11 cellular contexts compared by ENCODE assay signal in the genomic region with DNA sequence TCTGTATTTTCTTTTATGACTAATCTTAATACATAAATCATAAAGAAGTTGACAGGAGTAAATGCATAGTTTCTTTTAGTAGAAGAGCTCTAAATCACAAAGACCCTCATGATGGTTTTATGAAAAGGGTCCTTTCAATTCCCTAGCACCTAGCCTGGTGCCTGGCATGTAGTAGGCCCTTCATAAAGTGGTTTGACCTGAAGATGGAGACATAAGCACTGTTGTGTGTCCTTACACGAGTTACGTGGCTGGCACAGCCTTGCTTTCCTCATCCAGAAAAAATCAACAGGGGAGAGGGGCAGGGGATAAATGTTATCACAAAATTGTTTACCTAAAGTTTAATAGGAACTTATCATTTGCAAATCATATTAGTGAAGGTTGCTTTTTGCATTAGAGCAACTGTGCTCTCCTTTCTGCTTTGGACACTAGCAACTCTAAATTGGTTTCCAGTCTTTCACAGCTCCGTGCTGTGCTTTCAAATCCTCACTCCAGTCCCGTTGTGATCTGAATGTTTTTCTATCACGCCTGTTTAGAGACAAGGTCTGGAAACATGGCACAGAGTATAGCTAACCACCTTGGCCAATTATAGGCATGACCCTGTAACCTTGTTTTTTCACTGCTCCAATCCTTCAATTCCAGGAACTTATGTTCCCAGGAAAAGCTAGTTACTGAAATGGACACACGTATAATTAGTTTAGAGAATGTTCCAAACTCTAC. TPM values are rescaled to one million over a fixed set of nuclear protein-coding genes. Genes with fewer than 3 reads are reported as not detected.
A peak's percentile ranks its signal among the peaks of the same experiment; 100 is the strongest.
DNase-seq lines count a peak whose midpoint lies in the region; ATAC-seq and TF ChIP-seq lines count a peak whose summit lies in the region.
"Had no signal": no experiment of that assay in that cellular context is flagged by ENCODE, and none has a peak within 500 bp of the region (broad histone marks: within the 10 kb centered on the region; RNA-seq: fewer than 3 reads in every experiment).

No MANE protein-coding gene starts in this region.

- 0 out of 2 replicates have a peak, but pooled peaks cover 5% of the 10 kb centered on the region for H3F3A ChIP-seq in GM23248 (ENCODE audit: insufficient read depth)

- H3K79me2 ChIP-seq in GM23248 (ENCODE audit: insufficient read depth) = 0 out of 2 replicates have a peak, but pooled peaks cover 16% of the 10 kb centered on the region
- no peaks in the 10 kb centered on the region for H3K79me2 ChIP-seq in osteoblast (ENCODE audit: insufficient read depth, low read length)

- no peak overlapping the region for H3K27ac ChIP-seq in GM23248
- H3K27ac ChIP-seq in RWPE2 (ENCODE audit: poor library complexity, severe bottlenecking) = no peak overlapping the region
- H3K27ac ChIP-seq in foreskin keratinocyte = no peak overlapping the region
- no peak overlapping the region for H3K27ac ChIP-seq in osteoblast (ENCODE audit: low read depth, low read length)
- H3K27ac ChIP-seq: breast epithelium, SK-N-MC had no signal

- H2AFZ ChIP-seq in GM23248 = no peak overlapping the region
- peak overlapping the region; percentile 9 for H2AFZ ChIP-seq in osteoblast (ENCODE audit: low read length)

- 68 to 69% methylated on average over 6 of the region's 6 CpGs for WGBS in GM23248 (ENCODE audit: low coverage in 1 of 2, low lambda C conversion rate in 2 of 2, missing lambda C conversion rate in 2 of 2), 2 experiments

- H3K4me1 ChIP-seq in GM23248 (ENCODE audit: insufficient read depth) (no peaks in the 10 kb centered on the region), RWPE2 (ENCODE audit: insufficient read depth, poor library complexity, severe bottlenecking) (peaks cover 5% of the 10 kb centered on the region), foreskin keratinocyte (peaks cover 21% of the 10 kb centered on the region), osteoblast (ENCODE audit: insufficient read depth, low read length) (no peaks in the 10 kb centered on the region)
- H3K4me1 ChIP-seq: breast epithelium had no signal

- H3K36me3 ChIP-seq in GM23248 (ENCODE audit: low read depth) (no peaks in the 10 kb centered on the region), RWPE2 (ENCODE audit: low read depth) (no peaks in the 10 kb centered on the region), osteoblast (ENCODE audit: insufficient read depth, low read length) (no peaks in the 10 kb centered on the region)
- H3K36me3 ChIP-seq: breast epithelium had no signal

- peak; percentile 42 for DNase-seq in GM23248
- no peak for DNase-seq in RWPE2 (ENCODE audit: low spot score)
- DNase-seq in foreskin keratinocyte = no peak
- no peak for DNase-seq in osteoblast (ENCODE audit: insufficient read length, low spot score, missing footprints)
- no peak for DNase-seq in G401 (ENCODE audit: low spot score)
- no peak for DNase-seq in NCI-H524 (lab: John Stamatoyannopoulos, UW)
- no peak for DNase-seq in NCI-H1092 treated with DMSO at 0.1 percent for 48 hours (lab: John Stamatoyannopoulos, UW)
- DNase-seq: stimulated activated naive CD8-positive, alpha-beta T cell treated with anti-CD3 and anti-CD28 coated beads, Interleukin-15, Interleukin-2, amounts not matched to agents 100 U/mL and 50 U/mL, for 24 hours had no signal

- H3K4me2 ChIP-seq in GM23248 (ENCODE audit: unreplicated experiment) (no peak overlapping the region), osteoblast (ENCODE audit: insufficient read depth, low read length) (peak overlapping the region; percentile 52)

- no peak for ATAC-seq in RWPE2 (ENCODE audit: low read depth)
- no peak for ATAC-seq in foreskin keratinocyte
- ATAC-seq in GM19467 (IDR thresholded peaks at IDR 0.05; ENCODE audit: unreplicated experiment) = no peak
- ATAC-seq: stimulated activated naive CD8-positive, alpha-beta T cell treated with anti-CD3 and anti-CD28 coated beads, Interleukin-15, Interleukin-2, amounts not matched to agents 100 U/mL and 50 U/mL, for 24 hours had no signal

- H3K27me3 ChIP-seq in GM23248 (replicated peaks; ENCODE audit: insufficient read depth) (no peaks in the 10 kb centered on the region), RWPE2 (ENCODE audit: insufficient read depth, poor library complexity, severe bottlenecking) (no peaks in the 10 kb centered on the region), foreskin keratinocyte (no peaks in the 10 kb centered on the region), osteoblast (ENCODE audit: insufficient read depth, low read length) (no peaks in the 10 kb centered on the region)
- H3K27me3 ChIP-seq: breast epithelium had no signal

- no peaks in the 10 kb centered on the region for H3K9me2 ChIP-seq in GM23248 (ENCODE audit: insufficient read depth)

- H4K20me1 ChIP-seq in GM23248 (ENCODE audit: insufficient read depth) (no peaks in the 10 kb centered on the region), osteoblast (ENCODE audit: insufficient read depth, low read length) (peaks cover 6% of the 10 kb centered on the region)

- TF ChIP-seq CTCF in RWPE2 (IDR thresholded peaks at IDR 0.05; ENCODE audit: poor library complexity, severe bottlenecking) (peak; percentile 6), foreskin keratinocyte (conservative IDR thresholded peaks at IDR 0.05) (peak; percentile 36), osteoblast (IDR thresholded peaks at IDR 0.05; ENCODE audit: extremely low read depth, low read depth, low read length) (peak; percentile 52)

- no peaks in the 10 kb centered on the region for H3K9me3 ChIP-seq in GM23248 (ENCODE audit: low read depth)
- H3K9me3 ChIP-seq in RWPE2 (ENCODE audit: severe bottlenecking) = no peaks in the 10 kb centered on the region
- H3K9me3 ChIP-seq in osteoblast (ENCODE audit: low read depth, low read length) = no peaks in the 10 kb centered on the region
- H3K9me3 ChIP-seq: breast epithelium had no signal

- H3K4me3 ChIP-seq in GM23248 (no peak overlapping the region), RWPE2 (ENCODE audit: severe bottlenecking) (no peak overlapping the region), osteoblast (ENCODE audit: insufficient read depth, low read length) (peak overlapping the region; percentile 44)
- H3K4me3 ChIP-seq: breast epithelium, SK-N-MC had no signal

- H3K9ac ChIP-seq in GM23248 = no peak overlapping the region

- in situ Hi-C loops in GM23248 (cut with MboI) (loop anchor here (10.0 to 25.0 kb wide), 3 partner anchors 160 to 608 kb away; no protein-coding TSS in a partner anchor), G401 (cut with HindIII; ENCODE audit: low sequenced_read_pairs) (no loop called here)

RNA-seq across cellular contexts. Expression of a gene that starts 55.7 kb away (rescaled TPM):
- total RNA-seq in GM23248 (2014; rRNA removed; shearing (Covaris generic)) = 7.8 and 15.4 TPM in 2 replicates
- polyA plus RNA-seq in GM23248 (2016; fragmentation: Nextera tagmentation; extraction: Ambion mirVana) = 9.9 and 10.6 TPM in 2 replicates
- 15.2 and 15.9 TPM in 2 replicates for total RNA-seq in foreskin keratinocyte
- polyA plus RNA-seq in foreskin keratinocyte = 4.8 and 5.2 TPM in 2 replicates
- total RNA-seq in osteoblast = 25.3 and 29.8 TPM in 2 replicates
- 0.64 and 2.1 TPM in 2 replicates for total RNA-seq in G401 (2014; rRNA removed; shearing (Covaris generic))
